25 cellular contexts compared by ENCODE assay signal in genomic region chr1:7638078-7638477, GRCh38.
DNase-seq lines count a peak whose midpoint lies in the region; ATAC-seq and TF ChIP-seq lines count a peak whose summit lies in the region.
"Had no signal": no experiment of that assay in that cellular context is flagged by ENCODE, and none has a peak within 500 bp of the region (broad histone marks: within the 10 kb centered on the region; RNA-seq: fewer than 3 reads in every experiment).

No MANE protein-coding gene starts in this region.

- no peak for DNase-seq in WTC11 (ENCODE audit: low spot score)
- peak; percentile 69 for DNase-seq in endothelial cell (ENCODE audit: low spot score)
- peak; percentile 67 to 81 for DNase-seq in lung microvascular endothelial cell (ENCODE audit: low read depth in 2 of 2)
- peak; percentile 75 for DNase-seq in pulmonary artery endothelial cell (ENCODE audit: low read depth, low spot score)
- no peak for DNase-seq in activated gamma-delta T cell (lab: John Stamatoyannopoulos, UW)
- no peak for DNase-seq in pons (ENCODE audit: low spot score)
- no peak for DNase-seq in substantia nigra (lab: John Stamatoyannopoulos, UW)
- DNase-seq: AML-193; CD4-positive, alpha-beta T cell; H9; KG1; MG63; NCI-H1105 treated with DMSO at 0.1 percent for 48 hours; NCI-H146; NCI-H1930; NCI-H2107; NCI-H446; NCI-H524 treated with DMSO at 0.1 percent for 48 hours; NCI-H82; NK-92 treated with Interleukin-12 subunit alpha and Interleukin-12 subunit beta, amount 100 ng/mL, for 24 hours; PC-9; SJCRH30 had no signal

- H3K4me1 Mint-ChIP-seq in WTC11 (peaks cover 8% of the 10 kb centered on the region), endothelial cell (ENCODE audit: unreplicated experiment) (peaks cover 30% of the 10 kb centered on the region)

- H3K27me3 Mint-ChIP-seq in WTC11 (ENCODE audit: low read depth), result no peaks in the 10 kb centered on the region
- H3K27me3 Mint-ChIP-seq in endothelial cell (ENCODE audit: unreplicated experiment), result peaks cover 24% of the 10 kb centered on the region

- H3K27ac Mint-ChIP-seq in WTC11, result no peak overlapping the region
- H3K27ac Mint-ChIP-seq in endothelial cell (ENCODE audit: unreplicated experiment), result peak overlapping the region; percentile 99
- H3K27ac Mint-ChIP-seq: CD4-positive, alpha-beta T cell had no signal

- H3K9me3 Mint-ChIP-seq in WTC11 (no peaks in the 10 kb centered on the region), endothelial cell (ENCODE audit: unreplicated experiment) (no peaks in the 10 kb centered on the region)
- H3K9me3 Mint-ChIP-seq: CD4-positive, alpha-beta T cell; H9 had no signal

- no peak for ATAC-seq in WTC11
- ATAC-seq: A549, Right ventricle myocardium inferior had no signal

- CTCF ChIA-PET in WTC11 (lab: Charles Lee), result interaction anchor here (0.8 to 1.1 kb wide), 2 partner anchors 77 to 347 kb away, joined by 3 read pairs; no protein-coding TSS in a partner anchor

- POLR2A ChIA-PET in WTC11 (lab: Charles Lee), result no interaction called here

- no peak for TF ChIP-seq CTCF in WTC11 (IDR thresholded peaks at IDR 0.05)
- TF ChIP-seq CTCF in endothelial cell (IDR thresholded peaks at IDR 0.05; ENCODE audit: unreplicated experiment), result no peak

- H3K4me3 Mint-ChIP-seq in WTC11, result no peak overlapping the region
- no peak overlapping the region for H3K4me3 Mint-ChIP-seq in endothelial cell (ENCODE audit: unreplicated experiment)
- H3K4me3 Mint-ChIP-seq: CD4-positive, alpha-beta T cell; H9 had no signal

- no peak overlapping the region for H3K27ac ChIP-seq in substantia nigra (ENCODE audit: low read depth, low read length, poor library complexity, severe bottlenecking)
- H3K27ac ChIP-seq: BLaER1 treated with 17β-estradiol and CSF1 and Interleukin-3, amounts not matched to agents 10 nM and 100 nM; PC-9; SJCRH30 had no signal

- H3K36me3 Mint-ChIP-seq in WTC11 (no peaks in the 10 kb centered on the region), endothelial cell (ENCODE audit: low read depth, unreplicated experiment) (no peaks in the 10 kb centered on the region)

TF ChIP-seq in WTC11, 78 proteins besides CTCF, POLR2A, EP300 and RAD21:
- no peak for TF ChIP-seq NFYB (CRISPR knock-in tag; conservative IDR thresholded peaks at IDR 0.05; ENCODE audit: low read depth)
- TF ChIP-seq, protein P1, sequence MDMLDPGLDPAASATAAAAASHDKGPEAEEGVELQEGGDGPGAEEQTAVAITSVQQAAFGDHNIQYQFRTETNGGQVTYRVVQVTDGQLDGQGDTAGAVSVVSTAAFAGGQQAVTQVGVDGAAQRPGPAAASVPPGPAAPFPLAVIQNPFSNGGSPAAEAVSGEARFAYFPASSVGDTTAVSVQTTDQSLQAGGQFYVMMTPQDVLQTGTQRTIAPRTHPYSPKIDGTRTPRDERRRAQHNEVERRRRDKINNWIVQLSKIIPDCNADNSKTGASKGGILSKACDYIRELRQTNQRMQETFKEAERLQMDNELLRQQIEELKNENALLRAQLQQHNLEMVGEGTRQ (CRISPR knock-in tag; IDR thresholded peaks at IDR 0.05), result peak; percentile 19; the same call in 1 of the 2 replicates
TF ChIP-seq in WTC11: peak in this region for 1.

Comparison
In these comparisons a context has a peak if more than half of its experiments do, and no peak if none do; other contexts are left out.
1. DNase-seq: peak in endothelial cell (single experiment), lung microvascular endothelial cell (2 of 2) and pulmonary artery endothelial cell (single experiment); none in WTC11 (single experiment), activated gamma-delta T cell (single experiment), pons (single experiment) and substantia nigra (0 of 49).